Comparison of ENCODE assay signal across 26 cellular contexts in genomic region chr2:159457589-159457988, GRCh38.
A peak's percentile ranks its signal among the peaks of the same experiment; 100 is the strongest.
DNase-seq lines count a peak whose midpoint lies in the region; ATAC-seq and TF ChIP-seq lines count a peak whose summit lies in the region.
"Had no signal": no experiment of that assay in that cellular context is flagged by ENCODE, and none has a peak within 500 bp of the region (broad histone marks: within the 10 kb centered on the region; RNA-seq: fewer than 3 reads in every experiment).

No MANE protein-coding gene starts in this region.

- no peaks in the 10 kb centered on the region for H3K27me3 Mint-ChIP-seq in activated T-cell treated with anti-CD3 and anti-CD28 coated beads, Interleukin-2, amount 50 U/mL, for 24 hours
- H3K27me3 Mint-ChIP-seq in immature natural killer cell (ENCODE audit: low read depth in 3 of 3) (no peaks in the 10 kb centered on the region), type B pancreatic cell (no peaks in the 10 kb centered on the region)
- H3K27me3 Mint-ChIP-seq: activated CD4-positive, alpha-beta T cell treated with anti-CD3 and anti-CD28 coated beads, Interleukin-2, amount 10 ng/mL, durations not matched to agents 7 days and 5 days had no signal

- no peak overlapping the region for H3K4me3 Mint-ChIP-seq in activated T-cell treated with anti-CD3 and anti-CD28 coated beads, Interleukin-2, amount 50 U/mL, for 24 hours
- peak overlapping the region in 4 of 5 donors; percentile 2 to 22 (median 9) for H3K4me3 Mint-ChIP-seq in immature natural killer cell
- peak overlapping the region; percentile 6 for H3K4me3 Mint-ChIP-seq in type B pancreatic cell
- H3K4me3 Mint-ChIP-seq: activated CD4-positive, alpha-beta T cell treated with anti-CD3 and anti-CD28 coated beads, Interleukin-2, amount 10 ng/mL, durations not matched to agents 7 days and 5 days had no signal

- H3K36me3 ChIP-seq in left lung = peaks cover 0 to 3% of the 10 kb centered on the region in 2 donors
- H3K36me3 ChIP-seq: HAP-1, thyroid gland had no signal

- DNase-seq in activated T-cell treated with anti-CD3 and anti-CD28 coated beads, Interleukin-2, amount 50 U/mL, for 24 hours = no peak
- DNase-seq in activated T-cell treated with anti-CD3 and anti-CD28 coated beads, Interleukin-2, amount 50 U/mL, for 1 hour = no peak
- DNase-seq in SK-MEL-5 (ENCODE audit: low read depth, low spot score) (peak; percentile 19), immature natural killer cell (no peak), type B pancreatic cell (ENCODE audit: extremely low spot score, unreplicated experiment) (no peak), left lung (no peak), iPS-NIHi7 (ENCODE audit: extremely low spot score) (no peak)
- DNase-seq: 8988T; activated CD4-positive, alpha-beta T cell treated with anti-CD3 and anti-CD28 coated beads, Interleukin-2, amount 10 ng/mL, durations not matched to agents 7 days and 5 days; activated CD8-positive, alpha-beta memory T cell treated with anti-CD3 and anti-CD28 coated beads, Interleukin-2, amount 50 U/mL, for 48 hours; activated effector memory CD4-positive, alpha-beta T cell treated with Interleukin-2 at 50 U/mL for 16 hours; AML-193; amniotic stem cell; hypothalamus; MV-4-11; NCI-H1694; NCI-H2171 treated with DMSO at 0.1 percent for 48 hours; NCI-H526; stimulated activated CD4-positive, alpha-beta T cell treated with anti-CD3 and anti-CD28 coated beads, Interleukin-2, amount 100 ng/mL, for 48 hours; stimulated activated naive CD4-positive, alpha-beta T cell treated with Interleukin-2 at 50 U/mL for 16 hours; T-helper 2 cell; thyroid gland had no signal

- peaks cover 27% of the 10 kb centered on the region for H3K4me1 Mint-ChIP-seq in activated T-cell treated with anti-CD3 and anti-CD28 coated beads, Interleukin-2, amount 50 U/mL, for 24 hours (ENCODE audit: low read depth)
- H3K4me1 Mint-ChIP-seq in immature natural killer cell (peaks cover 26 to 45% of the 10 kb centered on the region in 2 donors), type B pancreatic cell (ENCODE audit: unreplicated experiment) (peaks cover 5% of the 10 kb centered on the region)

- H3K4me3 ChIP-seq in left lung = no peak overlapping the region
- H3K4me3 ChIP-seq: HAP-1, lung, smooth muscle cell, thyroid gland had no signal

- H3K27me3 ChIP-seq in left lung = no peaks in the 10 kb centered on the region
- H3K27me3 ChIP-seq: thyroid gland had no signal

- H3K4me1 ChIP-seq in left lung = peaks cover 0 to 23% of the 10 kb centered on the region in 2 donors
- H3K4me1 ChIP-seq: HAP-1 had no signal

- H3K36me3 Mint-ChIP-seq in activated T-cell treated with anti-CD3 and anti-CD28 coated beads, Interleukin-2, amount 50 U/mL, for 24 hours (ENCODE audit: low read depth) = no peaks in the 10 kb centered on the region
- H3K36me3 Mint-ChIP-seq in immature natural killer cell (peaks cover 0 to 3% (median 0%) of the 10 kb centered on the region in 3 donors), type B pancreatic cell (peaks cover 13% of the 10 kb centered on the region)

- in situ Hi-C loops in SK-MEL-5 (cut with HindIII; ENCODE audit: low pct_unique_long_range_greater_than_20kb, low sequenced_read_pairs) = no loop called here

- intact Hi-C loops in left lung (cut with DNase I) = no loop called here

- no peak for TF ChIP-seq CTCF in type B pancreatic cell (conservative IDR thresholded peaks at IDR 0.05)
- TF ChIP-seq CTCF in left lung (IDR thresholded peaks at IDR 0.05) = no peak

- H3K9me3 Mint-ChIP-seq in activated T-cell treated with anti-CD3 and anti-CD28 coated beads, Interleukin-2, amount 50 U/mL, for 24 hours = no peaks in the 10 kb centered on the region
- H3K9me3 Mint-ChIP-seq in immature natural killer cell (no peaks in the 10 kb centered on the region), type B pancreatic cell (no peaks in the 10 kb centered on the region)

- H3K27ac Mint-ChIP-seq in activated T-cell treated with anti-CD3 and anti-CD28 coated beads, Interleukin-2, amount 50 U/mL, for 24 hours = peak overlapping the region; percentile 8
- peak overlapping the region in 4 of 6 donors; percentile 2 to 47 (median 26) for H3K27ac Mint-ChIP-seq in immature natural killer cell
- peak overlapping the region; percentile 72 for H3K27ac Mint-ChIP-seq in type B pancreatic cell
- H3K27ac Mint-ChIP-seq: activated CD4-positive, alpha-beta T cell treated with anti-CD3 and anti-CD28 coated beads, Interleukin-2, amount 10 ng/mL, durations not matched to agents 7 days and 5 days had no signal

- ATAC-seq in left lung (no peak), GM19351 (IDR thresholded peaks at IDR 0.05; ENCODE audit: unreplicated experiment) (no peak)

- peak overlapping the region in 1 of 2 donors; percentile 34 for H3K27ac ChIP-seq in left lung
- H3K27ac ChIP-seq: thyroid gland had no signal

- no peaks in the 10 kb centered on the region for H3K9me3 ChIP-seq in left lung
- H3K9me3 ChIP-seq: HAP-1, thyroid gland had no signal

Comparison
In these comparisons a context has a peak if more than half of its experiments do, and no peak if none do; other contexts are left out.
1. H3K27ac Mint-ChIP-seq: peak in every context shown above with its lines; median percentile 72 in type B pancreatic cell; 26 in immature natural killer cell; 8 in activated T-cell treated with anti-CD3 and anti-CD28 coated beads, Interleukin-2, amount 50 U/mL, for 24 hours.